Comparison of ENCODE assay signal across 9 cellular contexts in the genomic region with DNA sequence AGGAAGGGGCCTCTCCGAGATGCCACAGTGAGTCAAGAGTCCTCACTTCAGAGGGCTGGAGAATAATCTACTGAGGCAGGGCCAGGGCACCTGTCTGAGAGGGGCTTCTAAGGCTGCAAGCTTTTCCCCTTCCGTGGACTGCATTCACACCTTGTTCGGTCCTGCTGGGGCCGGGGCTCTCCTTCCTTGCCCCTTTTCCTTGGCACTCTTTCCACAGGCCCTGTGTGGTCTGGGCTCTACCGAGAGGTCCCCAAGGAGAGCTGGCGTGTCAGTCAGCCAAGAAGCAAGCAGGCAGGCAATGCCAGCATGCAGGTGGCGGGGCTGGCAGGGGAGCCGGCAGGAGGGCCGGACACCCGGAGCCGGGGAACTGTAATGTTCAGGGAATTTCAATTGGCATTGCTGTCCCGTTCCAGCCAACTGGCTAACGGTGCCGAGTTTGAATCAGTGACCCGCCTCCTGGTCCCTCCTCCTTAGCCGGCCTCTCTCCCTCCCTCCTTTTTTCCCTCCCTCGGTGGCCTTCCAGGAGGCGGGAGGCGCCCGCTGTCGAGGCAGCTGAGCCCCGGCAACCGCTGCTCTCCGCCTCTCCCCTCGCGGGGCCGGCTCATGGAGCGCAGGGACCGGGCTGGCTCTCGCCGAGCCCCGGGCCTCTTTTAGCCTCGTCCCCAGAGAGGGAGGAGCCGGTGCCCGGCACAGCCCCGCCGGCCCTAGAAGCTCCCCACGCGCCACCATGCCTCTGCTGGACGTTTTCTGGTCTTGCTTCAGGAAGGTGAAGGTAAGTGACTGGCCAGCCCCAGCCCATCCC. TPM values are rescaled to one million over a fixed set of nuclear protein-coding genes. Genes with fewer than 3 reads are reported as not detected.
DNase-seq lines count a peak whose midpoint lies in the region; ATAC-seq, FAIRE-seq and TF ChIP-seq lines count a peak whose summit lies in the region.
"Had no signal": no experiment of that assay in that cellular context is flagged by ENCODE, and none has a peak within 500 bp of the region (broad histone marks: within the 10 kb centered on the region; RNA-seq: fewer than 3 reads in every experiment).

A gene with protein sequence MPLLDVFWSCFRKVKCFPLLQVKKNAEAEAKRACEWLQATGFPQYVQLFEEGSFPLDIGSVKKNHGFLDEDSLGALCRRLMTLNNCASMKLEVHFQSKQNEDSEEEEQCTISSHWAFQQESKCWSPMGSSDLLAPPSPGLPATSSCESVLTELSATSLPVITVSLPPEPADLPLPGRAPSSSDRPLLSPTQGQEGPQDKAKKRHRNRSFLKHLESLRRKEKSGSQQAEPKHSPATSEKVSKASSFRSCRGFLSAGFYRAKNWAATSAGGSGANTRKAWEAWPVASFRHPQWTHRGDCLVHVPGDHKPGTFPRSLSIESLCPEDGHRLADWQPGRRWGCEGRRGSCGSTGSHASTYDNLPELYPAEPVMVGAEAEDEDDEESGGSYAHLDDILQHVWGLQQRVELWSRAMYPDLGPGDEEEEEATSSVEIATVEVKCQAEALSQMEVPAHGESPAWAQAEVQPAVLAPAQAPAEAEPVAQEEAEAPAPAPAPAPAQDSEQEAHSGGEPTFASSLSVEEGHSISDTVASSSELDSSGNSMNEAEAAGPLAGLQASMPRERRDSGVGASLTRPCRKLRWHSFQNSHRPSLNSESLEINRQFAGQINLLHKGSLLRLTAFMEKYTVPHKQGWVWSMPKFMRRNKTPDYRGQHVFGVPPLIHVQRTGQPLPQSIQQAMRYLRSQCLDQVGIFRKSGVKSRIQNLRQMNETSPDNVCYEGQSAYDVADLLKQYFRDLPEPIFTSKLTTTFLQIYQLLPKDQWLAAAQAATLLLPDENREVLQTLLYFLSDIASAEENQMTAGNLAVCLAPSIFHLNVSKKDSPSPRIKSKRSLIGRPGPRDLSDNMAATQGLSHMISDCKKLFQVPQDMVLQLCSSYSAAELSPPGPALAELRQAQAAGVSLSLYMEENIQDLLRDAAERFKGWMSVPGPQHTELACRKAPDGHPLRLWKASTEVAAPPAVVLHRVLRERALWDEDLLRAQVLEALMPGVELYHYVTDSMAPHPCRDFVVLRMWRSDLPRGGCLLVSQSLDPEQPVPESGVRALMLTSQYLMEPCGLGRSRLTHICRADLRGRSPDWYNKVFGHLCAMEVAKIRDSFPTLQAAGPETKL (plus strand): TSS at position 511 of the 802 bp plus-strand sequence. CDS start 217 bp downstream, at position 728.

- H3K27me3 ChIP-seq in K562 (ENCODE audit: control insufficient read depth in 2 of 2, insufficient read depth in 2 of 2, low read length in 2 of 2): no peaks in the 10 kb centered on the region

- ATAC-seq in K562: peak; percentile 92
- no peak for ATAC-seq in HG02973 (IDR thresholded peaks at IDR 0.05; ENCODE audit: unreplicated experiment)
- ATAC-seq in HG02938 (IDR thresholded peaks at IDR 0.05; ENCODE audit: unreplicated experiment): no peak

- peak within 1 kb of the TSS; percentile 2; the same call in 1 of the 2 replicates for H3K4me3 ChIP-seq in HEK293 (ENCODE audit: low read depth, low read length)
- peak within 1 kb of the TSS; percentile 27 for H3K4me3 ChIP-seq in K562

- H3K36me3 ChIP-seq in HEK293 (ENCODE audit: control insufficient read depth in 2 of 2, insufficient read depth in 1 of 2, low read length in 2 of 2): no peaks in the 10 kb centered on the region
- H3K36me3 ChIP-seq in K562 (ENCODE audit: control insufficient read depth, insufficient read depth, low read length): no peaks in the 10 kb centered on the region

- in situ Hi-C loops in K562 (cut with MboI): no loop called here

- POLR2A ChIA-PET in HEK293 (lab: Yijun Ruan, JAX): no interaction called here
- POLR2A ChIA-PET in K562 (lab: Yijun Ruan, JAX): interaction anchor here (0.7 to 1.1 kb wide), 2 partner anchors 34 to 63 kb away, joined by 3 read pairs; no protein-coding TSS in a partner anchor

- H3K4me3 Mint-ChIP-seq in activated T-cell treated with anti-CD3 and anti-CD28 coated beads, Interleukin-2, amount 50 U/mL, for 24 hours: no peak within 1 kb of the TSS
- H3K4me3 Mint-ChIP-seq: activated naive CD8-positive, alpha-beta T cell treated with anti-CD3 and anti-CD28 coated beads for 36 hours had no signal

- H4K20me1 ChIP-seq in K562 (replicated peaks; ENCODE audit: control insufficient read depth, insufficient read depth, low read length): no peaks in the 10 kb centered on the region

- H3K9me3 ChIP-seq in HEK293 (ENCODE audit: control insufficient read depth, insufficient read depth, low read depth, low read length): no peaks in the 10 kb centered on the region
- no peaks in the 10 kb centered on the region for H3K9me3 ChIP-seq in K562 (replicated peaks; ENCODE audit: control insufficient read depth, insufficient read depth, low read depth, low read length)

- no peak for TF ChIP-seq EP300 in K562 (IDR thresholded peaks at IDR 0.05; ENCODE audit: low read length)

- peaks cover 2% of the 10 kb centered on the region; the same call in 1 of the 2 replicates for H3K4me1 ChIP-seq in HEK293 (ENCODE audit: control insufficient read depth, insufficient read depth, low read length)
- peaks cover 0 to 7% of the 10 kb centered on the region in 2 experiments; a peak in 4 of 5 replicates for H3K4me1 ChIP-seq in K562 (replicated peaks in 1 of 2; ENCODE audit: control insufficient read depth in 2 of 2, insufficient read depth in 2 of 2, low read length in 2 of 2)

- DNase-seq in K562 (ENCODE audit: extremely low read depth in 1 of 4, low spot score in 3 of 4) (peak; percentile 53 to 55 (median 54)), iPS-NIHi7 (ENCODE audit: extremely low spot score) (peak; percentile 60), stromal cell of bone marrow (ENCODE audit: low read depth) (peak; percentile 23), NOMO-1 (lab: John Stamatoyannopoulos, UW; ENCODE audit: unreplicated experiment in 2 of 2) (no peak)
- no peak for DNase-seq in activated T-cell treated with anti-CD3 and anti-CD28 coated beads, Interleukin-2, amount 50 U/mL, for 24 hours
- DNase-seq: activated naive CD8-positive, alpha-beta T cell treated with anti-CD3 and anti-CD28 coated beads for 36 hours had no signal

- FAIRE-seq in K562 (lab: Jason Lieb, UNC): peak; percentile 35

- CTCF ChIA-PET in HEK293 (lab: Yijun Ruan, JAX) (no interaction called here), K562 (lab: Yijun Ruan, JAX; ENCODE audit: low intra/inter-chr PET ratio) (no interaction called here)

- H3K9me3 Mint-ChIP-seq in activated T-cell treated with anti-CD3 and anti-CD28 coated beads, Interleukin-2, amount 50 U/mL, for 24 hours: no peaks in the 10 kb centered on the region
- H3K9me3 Mint-ChIP-seq: activated naive CD8-positive, alpha-beta T cell treated with anti-CD3 and anti-CD28 coated beads for 36 hours had no signal

- no peak; the same call in 1 of the 2 replicates for TF ChIP-seq CTCF in HEK293 (tag by site-specific recombination; IDR thresholded peaks at IDR 0.05)
- TF ChIP-seq CTCF in K562 (IDR thresholded peaks at IDR 0.05 in 2 of 3, conservative IDR thresholded peaks at IDR 0.05 in 1 of 3; ENCODE audit: insufficient read depth in 2 of 3, low read depth in 1 of 3, low read length in 3 of 3): peak in 2 of 3 experiments; percentile 19 to 25; a peak in 2 of 6 replicates

- H2AFZ ChIP-seq in K562 (ENCODE audit: low read depth, low read length): peak within 1 kb of the TSS; percentile 74

- H3K9ac ChIP-seq in K562 (ENCODE audit: insufficient read depth in 1 of 2, low read depth in 2 of 2, low read length in 2 of 2): peak within 1 kb of the TSS; percentile 49 to 75; a peak in 3 of 4 replicates

- H3K79me2 ChIP-seq in K562 (ENCODE audit: control insufficient read depth, insufficient read depth, low read length): peaks cover 3% of the 10 kb centered on the region; the same call in 1 of the 3 replicates

- peaks cover 39% of the 10 kb centered on the region for H3K27me3 Mint-ChIP-seq in activated T-cell treated with anti-CD3 and anti-CD28 coated beads, Interleukin-2, amount 50 U/mL, for 24 hours
- H3K27me3 Mint-ChIP-seq: activated naive CD8-positive, alpha-beta T cell treated with anti-CD3 and anti-CD28 coated beads for 36 hours had no signal

- H3K27ac Mint-ChIP-seq in activated T-cell treated with anti-CD3 and anti-CD28 coated beads, Interleukin-2, amount 50 U/mL, for 24 hours: no peak within 1 kb of the TSS
- H3K27ac Mint-ChIP-seq: activated naive CD8-positive, alpha-beta T cell treated with anti-CD3 and anti-CD28 coated beads for 36 hours had no signal

- no peak for TF ChIP-seq POLR2A in K562 (conservative IDR thresholded peaks at IDR 0.05)

- H3K36me3 Mint-ChIP-seq in activated T-cell treated with anti-CD3 and anti-CD28 coated beads, Interleukin-2, amount 50 U/mL, for 24 hours (ENCODE audit: low read depth): no peaks in the 10 kb centered on the region
- H3K36me3 Mint-ChIP-seq: activated naive CD8-positive, alpha-beta T cell treated with anti-CD3 and anti-CD28 coated beads for 36 hours had no signal

- H3K27ac ChIP-seq in HEK293 (ENCODE audit: extremely low read depth, low read depth, low read length) (no peak within 1 kb of the TSS), K562 (ENCODE audit: extremely low read depth, low read depth, low read length) (no peak within 1 kb of the TSS)

- WGBS in K562 (ENCODE audit: insufficient coverage, low coverage, missing lambda C conversion rate): 30% methylated on average over 14 of the region's 40 CpGs

- peak in 1 of 2 experiments; percentile 18; a peak in 1 of 4 replicates for TF ChIP-seq RAD21 in K562 (CRISPR knock-in tag; conservative IDR thresholded peaks at IDR 0.05 in 1 of 2, IDR thresholded peaks at IDR 0.05 in 1 of 2)

- peak within 1 kb of the TSS; percentile 70 for H3K4me2 ChIP-seq in K562 (ENCODE audit: insufficient read depth, low read length)

- no peaks in the 10 kb centered on the region for H3K9me1 ChIP-seq in K562 (ENCODE audit: control insufficient read depth, insufficient read depth, low read length)

- intact Hi-C loops in K562 (cut with micrococcal nuclease): no loop called here

- BruUV-seq in K562 (replicated peaks; lab: Mats Ljungman, UMichigan): no TSS peak

- H3K4me1 Mint-ChIP-seq in activated T-cell treated with anti-CD3 and anti-CD28 coated beads, Interleukin-2, amount 50 U/mL, for 24 hours (ENCODE audit: low read depth): no peaks in the 10 kb centered on the region
- H3K4me1 Mint-ChIP-seq: activated naive CD8-positive, alpha-beta T cell treated with anti-CD3 and anti-CD28 coated beads for 36 hours had no signal

RNA-seq across cellular contexts. Expression of the gene that starts here (rescaled TPM):
- 38.1 and 60.0 TPM in 2 replicates for total RNA-seq in K562 (2011; cell fraction: chromatin; rRNA removed; ENCODE audit: low replicate concordance)
- total RNA-seq in K562 (2011; cell fraction: nucleolus; rRNA removed): 38.0 TPM in 2 replicates
- 29.8 and 33.7 TPM in 2 replicates for total RNA-seq in K562 (2011; cell fraction: nucleoplasm; rRNA removed)
- total RNA-seq in K562 (2014; rRNA removed) (19.9 and 27.1 TPM in 2 replicates), K562 (2014; rRNA removed; fragmentation: Illumina TruSeq; extraction: Trizol) (8.0 and 9.1 TPM in 2 replicates), K562 (2015; rRNA removed; fragmentation: Illumina TruSeq; extraction: Trizol) (8.5 and 9.2 TPM in 2 replicates), K562 (2021) (30.2 and 35.0 TPM in 2 replicates)
- polyA plus RNA-seq in K562 (2011; rRNA removed) (18.6 and 20.1 TPM in 2 replicates), K562 (2014; fragmentation: Illumina TruSeq; extraction: Trizol) (15.9 and 21.4 TPM in 2 replicates), K562 (2014; fragmentation: Nextera tagmentation; extraction: Ambion mirVana) (1 to 10 TPM; 1.6 to 1.9 TPM), K562 (2014; rRNA removed) (17.7 and 18.4 TPM in 2 replicates)
- 19.5 and 27.1 TPM in 2 replicates for polyA plus RNA-seq in K562 (2011; cell fraction: cytosol; rRNA removed)
- polyA plus RNA-seq in K562 (2011; cell fraction: nucleus; rRNA removed): 57.2 and 86.0 TPM in 2 replicates
- 16.9 and 20.5 TPM in 2 replicates for polyA plus RNA-seq in K562 (2012)
- 16.7 and 26.6 TPM in 2 replicates for polyA minus RNA-seq in K562 (2011; rRNA and poly(A)+ RNA removed)
- polyA minus RNA-seq in K562 (2011; cell fraction: cytosol; rRNA and poly(A)+ RNA removed): 23.9 and 27.2 TPM in 2 replicates
- polyA minus RNA-seq in K562 (2011; cell fraction: nucleus; rRNA and poly(A)+ RNA removed): 15.7 and 16.7 TPM in 2 replicates

Comparison
In these comparisons a context has a peak if more than half of its experiments do, and no peak if none do; other contexts are left out.
1. DNase-seq: peak in K562 (4 of 4), iPS-NIHi7 (single experiment) and stromal cell of bone marrow (single experiment); none in activated T-cell treated with anti-CD3 and anti-CD28 coated beads, Interleukin-2, amount 50 U/mL, for 24 hours (single experiment) and NOMO-1 (0 of 2).